Comparison of ENCODE assay signal across 13 cellular contexts in genomic region chr6:72683797-72684196, GRCh38.
A peak's percentile ranks its signal among the peaks of the same experiment; 100 is the strongest.
DNase-seq lines count a peak whose midpoint lies in the region; ATAC-seq and TF ChIP-seq lines count a peak whose summit lies in the region.
"Had no signal": no experiment of that assay in that cellular context is flagged by ENCODE, and none has a peak within 500 bp of the region (broad histone marks: within the 10 kb centered on the region; RNA-seq: fewer than 3 reads in every experiment).

No MANE protein-coding gene starts in this region.

- in situ Hi-C loops in GM13977 (cut with MboI; ENCODE audit: low pct_unique_long_range_greater_than_20kb, low sequenced_read_pairs, unreplicated experiment): no loop called here

- ATAC-seq in GM19372 (IDR thresholded peaks at IDR 0.05; ENCODE audit: low read depth, unreplicated experiment): peak; percentile 92
- peak; percentile 81 for ATAC-seq in HG02763 (IDR thresholded peaks at IDR 0.05; ENCODE audit: unreplicated experiment)
- peak; percentile 78 for ATAC-seq in HG03457 (IDR thresholded peaks at IDR 0.05; ENCODE audit: unreplicated experiment)
- ATAC-seq: gastroesophageal sphincter, left cardiac atrium had no signal

- DNase-seq in GM13977 (ENCODE audit: low spot score) (peak; percentile 51), RWPE1 (ENCODE audit: low spot score) (no peak), NCI-H1417 (lab: John Stamatoyannopoulos, UW) (no peak), COLO668 (lab: John Stamatoyannopoulos, UW; ENCODE audit: unreplicated experiment) (no peak), HPDE6-E6E7 (ENCODE audit: extremely low spot score) (no peak)
- DNase-seq: activated B cell treated with CpG ODN at 0.5 μM for 24 hours; activated naive CD4-positive, alpha-beta T cell; left cardiac atrium; nephron progenitor cell had no signal

- TF ChIP-seq CTCF in GM13977 (IDR thresholded peaks at IDR 0.05; ENCODE audit: extremely low read depth, insufficient read depth, missing control alignments) (no peak), RWPE1 (conservative IDR thresholded peaks at IDR 0.05; ENCODE audit: low read depth) (no peak)

- H3K27ac ChIP-seq in RWPE1: no peak overlapping the region
- H3K27ac ChIP-seq: gastroesophageal sphincter had no signal

- POLR2A ChIA-PET in RWPE1 (lab: Yijun Ruan, JAX; ENCODE audit: low non-redundant PET): no interaction called here

- CTCF ChIA-PET in RWPE1 (lab: Yijun Ruan, JAX): interaction anchor here (0.7 kb wide), 2 partner anchors 278 to 449 kb away, joined by 5 to 7 read pairs; no protein-coding TSS in a partner anchor
